Comparison of ENCODE assay signal across 8 cellular contexts in the genomic region with DNA sequence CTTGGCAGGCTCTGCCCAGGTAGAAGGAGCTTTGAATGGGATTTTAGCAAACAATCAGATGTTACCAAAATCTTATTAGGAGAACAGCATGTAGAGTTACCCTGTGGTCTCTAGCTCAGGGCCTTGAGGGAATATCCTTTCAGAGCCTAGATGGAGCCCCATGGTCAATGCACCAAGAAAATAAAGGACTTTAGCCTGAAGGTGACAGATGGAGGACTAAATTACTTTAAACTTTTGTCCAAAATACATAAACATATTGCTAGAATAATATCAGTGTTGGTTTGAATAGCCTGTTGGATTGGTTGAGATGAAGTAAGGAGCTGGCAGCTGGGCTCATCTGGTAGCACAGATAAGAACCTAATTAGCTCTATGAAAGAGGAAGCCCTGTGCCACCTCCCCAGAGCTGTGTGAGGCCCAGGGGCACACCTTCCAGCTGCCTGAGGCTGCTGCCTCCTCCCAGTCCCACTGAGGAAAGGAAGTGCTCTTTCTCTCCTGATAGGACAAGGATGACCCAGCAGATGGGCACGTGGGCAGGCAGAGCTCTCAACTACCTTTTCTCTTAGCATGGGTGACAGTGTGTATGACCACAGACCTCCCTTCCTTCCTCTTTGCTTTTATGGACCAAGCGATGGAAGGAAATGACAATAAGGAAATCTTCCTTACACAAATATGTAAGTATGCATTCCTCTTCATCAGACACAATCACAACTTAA.
DNase-seq lines count a peak whose midpoint lies in the region; ATAC-seq and TF ChIP-seq lines count a peak whose summit lies in the region.

No MANE protein-coding gene starts in this region.

- peak; percentile 76 for DNase-seq in activated CD8-positive, alpha-beta T cell treated with anti-CD3 and anti-CD28 coated beads for 36 hours
- DNase-seq in adrenal gland (no peak), GM13976 (ENCODE audit: low spot score) (no peak), GOT3 (lab: John Stamatoyannopoulos, UW) (no peak)

- peaks cover 6% of the 10 kb centered on the region for H3K9me3 Mint-ChIP-seq in activated CD8-positive, alpha-beta T cell treated with anti-CD3 and anti-CD28 coated beads for 36 hours

- H3K9me3 ChIP-seq in neutrophil (no peaks in the 10 kb centered on the region), adrenal gland (replicated peaks in 1 of 3) (no peaks in the 10 kb centered on the region)

- WGBS in adrenal gland, 4 donors, result 52 to 78% (median 67%) methylated on average over 2 of the region's 2 CpGs

- in situ Hi-C loops in GM13976 (cut with MboI; ENCODE audit: low sequenced_read_pairs, unreplicated experiment), result no loop called here

- TF ChIP-seq CTCF in activated CD8-positive, alpha-beta T cell treated with anti-CD3 and anti-CD28 coated beads for 36 hours (IDR thresholded peaks at IDR 0.05), result no peak
- TF ChIP-seq CTCF in neutrophil (IDR thresholded peaks at IDR 0.05) (no peak), adrenal gland (IDR thresholded peaks at IDR 0.05) (no peak), GM13976 (IDR thresholded peaks at IDR 0.05; ENCODE audit: borderline replicate concordance, control extremely low read depth, extremely low read depth, insufficient read depth, missing control alignments) (no peak)

- no peaks in the 10 kb centered on the region for H3K27me3 ChIP-seq in neutrophil
- no peaks in the 10 kb centered on the region for H3K27me3 ChIP-seq in adrenal gland

- peak overlapping the region; percentile 96 for H3K27ac Mint-ChIP-seq in activated CD8-positive, alpha-beta T cell treated with anti-CD3 and anti-CD28 coated beads for 36 hours

- H3K4me1 Mint-ChIP-seq in activated CD8-positive, alpha-beta T cell treated with anti-CD3 and anti-CD28 coated beads for 36 hours (ENCODE audit: low read depth), result peaks cover 71% of the 10 kb centered on the region

- ATAC-seq in GM21381 (IDR thresholded peaks at IDR 0.05; ENCODE audit: unreplicated experiment), result peak; percentile 63
- peak; percentile 56 for ATAC-seq in HG03571 (IDR thresholded peaks at IDR 0.05; ENCODE audit: unreplicated experiment)
- peak; percentile 60 for ATAC-seq in activated CD8-positive, alpha-beta T cell treated with anti-CD3 and anti-CD28 coated beads for 36 hours

- H3K27me3 Mint-ChIP-seq in activated CD8-positive, alpha-beta T cell treated with anti-CD3 and anti-CD28 coated beads for 36 hours, result no peaks in the 10 kb centered on the region

- intact Hi-C loops in activated CD8-positive, alpha-beta T cell treated with anti-CD3 and anti-CD28 coated beads for 36 hours (cut with micrococcal nuclease), result loop anchor here (5.0 kb wide), 2 partner anchors 125 to 175 kb away; no protein-coding TSS in a partner anchor
- intact Hi-C loops in adrenal gland (cut with DNase I), result no loop called here

- H3K36me3 Mint-ChIP-seq in activated CD8-positive, alpha-beta T cell treated with anti-CD3 and anti-CD28 coated beads for 36 hours (ENCODE audit: low read depth), result peaks cover 81% of the 10 kb centered on the region

- peak overlapping the region; percentile 90 for H3K27ac ChIP-seq in neutrophil
- peak overlapping the region in 1 of 5 donors; percentile 17 for H3K27ac ChIP-seq in adrenal gland

- POLR2A ChIA-PET in activated CD8-positive, alpha-beta T cell treated with anti-CD3 and anti-CD28 coated beads for 36 hours (lab: Charles Lee), result interaction anchor here (0.6 to 14.5 kb wide), 18 partner anchors 10 to 190 kb away, joined by 3 to 170 read pairs (median 4); a partner anchor contains a TSS

- H3K4me3 ChIP-seq in GM08714 (ENCODE audit: low read length), result peak overlapping the region; percentile 31; the same call in 1 of the 2 replicates
- peak overlapping the region; percentile 19 to 23 for H3K4me3 ChIP-seq in neutrophil (ENCODE audit: low read depth in 1 of 2, low read length in 1 of 2)
- H3K4me3 ChIP-seq in adrenal gland, result no peak overlapping the region

- TF ChIP-seq POLR2A in adrenal gland (IDR thresholded peaks at IDR 0.05), result no peak

- CTCF ChIA-PET in activated CD8-positive, alpha-beta T cell treated with anti-CD3 and anti-CD28 coated beads for 36 hours (lab: Charles Lee), result interaction anchor here (0.7 to 2.9 kb wide), 14 partner anchors 9 to 191 kb away, joined by 3 to 20 read pairs (median 6); a partner anchor contains a TSS

- H3K4me3 Mint-ChIP-seq in activated CD8-positive, alpha-beta T cell treated with anti-CD3 and anti-CD28 coated beads for 36 hours, result peak overlapping the region; percentile 79

- peaks cover 5% of the 10 kb centered on the region for H3K36me3 ChIP-seq in neutrophil
- no peaks in the 10 kb centered on the region for H3K36me3 ChIP-seq in adrenal gland (replicated peaks in 1 of 2)

- peaks cover 39 to 42% of the 10 kb centered on the region in 2 experiments for H3K4me1 ChIP-seq in neutrophil (ENCODE audit: control insufficient read depth in 1 of 2, insufficient read depth in 1 of 2, low read depth in 1 of 2, low read length in 1 of 2)
- H3K4me1 ChIP-seq in adrenal gland (replicated peaks in 1 of 2), result peaks cover 0 to 8% of the 10 kb centered on the region in 2 donors

Comparison
In these comparisons a context has a peak if more than half of its experiments do, and no peak if none do; other contexts are left out.
1. H3K4me3 ChIP-seq: peak in GM08714 (single experiment) and neutrophil (2 of 2); none in adrenal gland (0 of 4).
2. Peak in every context shown above with its lines, with median percentiles within 50 percentile points of each other: ATAC-seq.